In the genomic region with DNA sequence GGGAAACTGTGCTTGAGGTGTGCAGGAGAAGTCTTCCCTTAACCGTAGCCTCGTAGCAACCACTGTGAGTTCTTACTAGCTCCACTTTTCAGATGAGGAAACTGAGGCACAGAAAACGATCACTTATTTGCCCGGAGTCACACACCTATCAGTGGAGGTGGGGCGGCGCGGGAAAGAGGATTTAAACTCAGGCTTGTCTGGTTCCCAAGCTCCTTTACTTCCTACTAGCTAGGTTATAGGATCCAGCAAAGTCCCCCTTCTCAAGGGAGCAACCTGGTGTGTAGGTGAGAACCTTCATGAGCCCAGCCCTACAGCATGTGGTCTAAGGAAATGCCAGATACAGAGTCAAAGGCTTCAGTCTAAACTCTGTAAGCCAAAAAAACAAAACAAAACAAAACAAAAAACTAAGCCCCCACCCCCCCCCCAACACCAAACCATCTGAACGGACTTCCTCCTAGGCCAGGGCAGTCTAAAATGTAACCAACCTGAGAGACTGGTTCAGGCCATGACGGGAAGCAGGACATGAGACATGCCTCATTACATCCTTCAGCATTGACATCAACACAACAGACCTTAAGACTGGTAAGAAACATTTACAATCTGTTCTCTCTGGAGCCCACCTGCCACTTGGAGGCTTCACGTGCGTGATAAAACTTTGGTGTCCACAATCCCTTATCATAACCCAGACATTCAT, we compare ENCODE assay signal across 8 cellular contexts. TPM values are rescaled to one million over a fixed set of nuclear protein-coding genes. Genes with fewer than 3 reads are reported as not detected.
A peak's percentile ranks its signal among the peaks of the same experiment; 100 is the strongest.
DNase-seq lines count a peak whose midpoint lies in the region.

No MANE protein-coding gene starts in this region.

- POLR2A ChIA-PET in activated CD4-positive, alpha-beta T cell treated with anti-CD3 and anti-CD28 coated beads, Interleukin-2, amount 10 ng/mL, durations not matched to agents 7 days and 5 days (lab: Charles Lee): interaction anchor here (0.6 kb wide), 1 partner anchor 65 kb away, joined by 7 read pairs; no protein-coding TSS in a partner anchor

- H3K27ac Mint-ChIP-seq in activated CD4-positive, alpha-beta T cell treated with anti-CD3 and anti-CD28 coated beads, Interleukin-2, amount 10 ng/mL, durations not matched to agents 7 days and 5 days: peak overlapping the region; percentile 95
- H3K27ac Mint-ChIP-seq in activated T-helper 2 cell treated with anti-CD3 and anti-CD28 coated beads, Interferon-gamma antibody, Interleukin-2, Interleukin-4, amounts not matched to agents 10 μg/mL and 5 μg/mL and 100 μg/mL, durations not matched to agents 14 hours and 24 hours and 36 hours: peak overlapping the region; percentile 93
- H3K27ac Mint-ChIP-seq in immature natural killer cell: peak overlapping the region; percentile 93 to 96 (median 94)

- peak; percentile 11 for DNase-seq in activated CD4-positive, alpha-beta T cell treated with anti-CD3 and anti-CD28 coated beads, Interleukin-2, amount 10 ng/mL, durations not matched to agents 7 days and 5 days
- no peak for DNase-seq in activated CD4-positive, alpha-beta T cell treated with anti-CD3 and anti-CD28 coated beads, Interleukin-2, amount 50 U/mL, for 4 hours
- DNase-seq in activated T-helper 2 cell treated with anti-CD3 and anti-CD28 coated beads, Interferon-gamma antibody, Interleukin-2, Interleukin-4, amounts not matched to agents 10 μg/mL and 5 μg/mL and 100 μg/mL, durations not matched to agents 14 hours and 24 hours and 36 hours (ENCODE audit: low spot score): no peak
- peak; percentile 17 to 20 (median 17) for DNase-seq in immature natural killer cell
- no peak for DNase-seq in activated CD4-positive, CD25-positive, alpha-beta regulatory T cell (lab: John Stamatoyannopoulos, UW)
- DNase-seq in NCI-H1694 treated with DMSO at 0.1 percent for 48 hours (lab: John Stamatoyannopoulos, UW): no peak
- DNase-seq in effector CD4-positive, alpha-beta T cell: no peak

- H3K36me3 ChIP-seq in subcutaneous abdominal adipose tissue (ENCODE audit: control insufficient read depth in 5 of 5, insufficient read depth in 5 of 5, low read length in 5 of 5): no peaks in the 10 kb centered on the region

- peak overlapping the region; percentile 88 to 100 (median 92) for H3K4me3 ChIP-seq in subcutaneous abdominal adipose tissue (ENCODE audit: low read depth in 1 of 5, low read length in 5 of 5)

- peaks cover 7 to 40% (median 35%) of the 10 kb centered on the region in 5 donors for H3K4me1 ChIP-seq in subcutaneous abdominal adipose tissue (ENCODE audit: control insufficient read depth in 5 of 5, insufficient read depth in 5 of 5, low read length in 5 of 5)

- no peaks in the 10 kb centered on the region for H3K9me3 ChIP-seq in subcutaneous abdominal adipose tissue (ENCODE audit: control insufficient read depth in 5 of 5, low read length in 5 of 5)

- peak overlapping the region; percentile 79 to 99 (median 92) for H3K9ac ChIP-seq in subcutaneous abdominal adipose tissue (ENCODE audit: low read length in 5 of 5)

- CTCF ChIA-PET in activated CD4-positive, alpha-beta T cell treated with anti-CD3 and anti-CD28 coated beads, Interleukin-2, amount 10 ng/mL, durations not matched to agents 7 days and 5 days (lab: Charles Lee): interaction anchor here (1.0 to 2.0 kb wide), 5 partner anchors 9 to 91 kb away, joined by 3 to 16 read pairs (median 4); no protein-coding TSS in a partner anchor

- H3K4me1 Mint-ChIP-seq in activated CD4-positive, alpha-beta T cell treated with anti-CD3 and anti-CD28 coated beads, Interleukin-2, amount 10 ng/mL, durations not matched to agents 7 days and 5 days: peaks cover 27% of the 10 kb centered on the region
- H3K4me1 Mint-ChIP-seq in activated T-helper 2 cell treated with anti-CD3 and anti-CD28 coated beads, Interferon-gamma antibody, Interleukin-2, Interleukin-4, amounts not matched to agents 10 μg/mL and 5 μg/mL and 100 μg/mL, durations not matched to agents 14 hours and 24 hours and 36 hours (ENCODE audit: low read depth): peaks cover 25% of the 10 kb centered on the region
- H3K4me1 Mint-ChIP-seq in immature natural killer cell: peaks cover 33 to 36% of the 10 kb centered on the region in 2 donors

- peak overlapping the region; percentile 88 for H3K4me3 Mint-ChIP-seq in activated CD4-positive, alpha-beta T cell treated with anti-CD3 and anti-CD28 coated beads, Interleukin-2, amount 10 ng/mL, durations not matched to agents 7 days and 5 days
- H3K4me3 Mint-ChIP-seq in activated T-helper 2 cell treated with anti-CD3 and anti-CD28 coated beads, Interferon-gamma antibody, Interleukin-2, Interleukin-4, amounts not matched to agents 10 μg/mL and 5 μg/mL and 100 μg/mL, durations not matched to agents 14 hours and 24 hours and 36 hours (ENCODE audit: low read depth): peak overlapping the region; percentile 96
- H3K4me3 Mint-ChIP-seq in immature natural killer cell: peak overlapping the region; percentile 77 to 95 (median 91)

- peaks cover 3% of the 10 kb centered on the region for H3K36me3 Mint-ChIP-seq in activated CD4-positive, alpha-beta T cell treated with anti-CD3 and anti-CD28 coated beads, Interleukin-2, amount 10 ng/mL, durations not matched to agents 7 days and 5 days (ENCODE audit: low read depth)
- peaks cover 10% of the 10 kb centered on the region for H3K36me3 Mint-ChIP-seq in activated T-helper 2 cell treated with anti-CD3 and anti-CD28 coated beads, Interferon-gamma antibody, Interleukin-2, Interleukin-4, amounts not matched to agents 10 μg/mL and 5 μg/mL and 100 μg/mL, durations not matched to agents 14 hours and 24 hours and 36 hours (ENCODE audit: low read depth)
- no peaks in the 10 kb centered on the region for H3K36me3 Mint-ChIP-seq in immature natural killer cell

- intact Hi-C loops in activated T-helper 2 cell treated with anti-CD3 and anti-CD28 coated beads, Interferon-gamma antibody, Interleukin-2, Interleukin-4, amounts not matched to agents 10 μg/mL and 5 μg/mL and 100 μg/mL, durations not matched to agents 14 hours and 24 hours and 36 hours (cut with micrococcal nuclease): loop anchor here (1.0 to 5.0 kb wide), 3 partner anchors 14 to 146 kb away; a partner anchor contains a TSS

- peak overlapping the region; percentile 90 for H3K27ac ChIP-seq in subcutaneous abdominal adipose tissue (ENCODE audit: low read depth, low read length)

- no peaks in the 10 kb centered on the region for H3K27me3 Mint-ChIP-seq in activated CD4-positive, alpha-beta T cell treated with anti-CD3 and anti-CD28 coated beads, Interleukin-2, amount 10 ng/mL, durations not matched to agents 7 days and 5 days
- no peaks in the 10 kb centered on the region for H3K27me3 Mint-ChIP-seq in activated T-helper 2 cell treated with anti-CD3 and anti-CD28 coated beads, Interferon-gamma antibody, Interleukin-2, Interleukin-4, amounts not matched to agents 10 μg/mL and 5 μg/mL and 100 μg/mL, durations not matched to agents 14 hours and 24 hours and 36 hours (ENCODE audit: low read depth)
- peaks cover 0 to 9% (median 7%) of the 10 kb centered on the region in 3 donors for H3K27me3 Mint-ChIP-seq in immature natural killer cell (ENCODE audit: low read depth in 3 of 3)

- no peaks in the 10 kb centered on the region for H3K9me3 Mint-ChIP-seq in activated CD4-positive, alpha-beta T cell treated with anti-CD3 and anti-CD28 coated beads, Interleukin-2, amount 10 ng/mL, durations not matched to agents 7 days and 5 days
- H3K9me3 Mint-ChIP-seq in activated T-helper 2 cell treated with anti-CD3 and anti-CD28 coated beads, Interferon-gamma antibody, Interleukin-2, Interleukin-4, amounts not matched to agents 10 μg/mL and 5 μg/mL and 100 μg/mL, durations not matched to agents 14 hours and 24 hours and 36 hours: no peaks in the 10 kb centered on the region
- H3K9me3 Mint-ChIP-seq in immature natural killer cell: no peaks in the 10 kb centered on the region

- no peaks in the 10 kb centered on the region for H3K27me3 ChIP-seq in subcutaneous abdominal adipose tissue (ENCODE audit: control insufficient read depth in 5 of 5, insufficient read depth in 4 of 5, low read length in 5 of 5)

RNA-seq across cellular contexts. Expression of a gene that starts 0.7 kb away (rescaled TPM):
- 10 to 100 TPM; 15.5 to 19.3 TPM for total RNA-seq in activated CD4-positive, alpha-beta T cell treated with anti-CD3 and anti-CD28 coated beads, Interleukin-2, amount 10 ng/mL, durations not matched to agents 7 days and 5 days
- total RNA-seq in activated T-helper 2 cell treated with anti-CD3 and anti-CD28 coated beads, Interferon-gamma antibody, Interleukin-2, Interleukin-4, amounts not matched to agents 10 μg/mL and 5 μg/mL and 100 μg/mL, durations not matched to agents 14 hours and 24 hours and 36 hours: 17.9 and 18.5 TPM in 2 replicates
- polyA plus RNA-seq in immature natural killer cell: 10 to 100 TPM; 12.2 to 26.2 (median 24.7) TPM

RNA-seq across cellular contexts. Expression of a gene that starts 14.1 kb away (rescaled TPM):
- total RNA-seq in activated CD4-positive, alpha-beta T cell treated with anti-CD3 and anti-CD28 coated beads, Interleukin-2, amount 10 ng/mL, durations not matched to agents 7 days and 5 days: 100 to 1,000 TPM; 156 to 177 TPM
- 198 TPM in 2 replicates for total RNA-seq in activated T-helper 2 cell treated with anti-CD3 and anti-CD28 coated beads, Interferon-gamma antibody, Interleukin-2, Interleukin-4, amounts not matched to agents 10 μg/mL and 5 μg/mL and 100 μg/mL, durations not matched to agents 14 hours and 24 hours and 36 hours
- 10 to 100 TPM; 55.8 to 81.5 (median 80.7) TPM for polyA plus RNA-seq in immature natural killer cell

Comparison
In these comparisons a context has a peak if more than half of its experiments do, and no peak if none do; other contexts are left out.
1. DNase-seq: peak in activated CD4-positive, alpha-beta T cell treated with anti-CD3 and anti-CD28 coated beads, Interleukin-2, amount 10 ng/mL, durations not matched to agents 7 days and 5 days (single experiment) and immature natural killer cell (3 of 3); none in activated CD4-positive, alpha-beta T cell treated with anti-CD3 and anti-CD28 coated beads, Interleukin-2, amount 50 U/mL, for 4 hours (0 of 2), activated T-helper 2 cell treated with anti-CD3 and anti-CD28 coated beads, Interferon-gamma antibody, Interleukin-2, Interleukin-4, amounts not matched to agents 10 μg/mL and 5 μg/mL and 100 μg/mL, durations not matched to agents 14 hours and 24 hours and 36 hours (single experiment), activated CD4-positive, CD25-positive, alpha-beta regulatory T cell (0 of 4), NCI-H1694 treated with DMSO at 0.1 percent for 48 hours (single experiment) and effector CD4-positive, alpha-beta T cell (single experiment).
2. Peak in every context shown above with its lines, with median percentiles within 50 percentile points of each other: H3K27ac Mint-ChIP-seq and H3K4me3 Mint-ChIP-seq.